In the genomic region with DNA sequence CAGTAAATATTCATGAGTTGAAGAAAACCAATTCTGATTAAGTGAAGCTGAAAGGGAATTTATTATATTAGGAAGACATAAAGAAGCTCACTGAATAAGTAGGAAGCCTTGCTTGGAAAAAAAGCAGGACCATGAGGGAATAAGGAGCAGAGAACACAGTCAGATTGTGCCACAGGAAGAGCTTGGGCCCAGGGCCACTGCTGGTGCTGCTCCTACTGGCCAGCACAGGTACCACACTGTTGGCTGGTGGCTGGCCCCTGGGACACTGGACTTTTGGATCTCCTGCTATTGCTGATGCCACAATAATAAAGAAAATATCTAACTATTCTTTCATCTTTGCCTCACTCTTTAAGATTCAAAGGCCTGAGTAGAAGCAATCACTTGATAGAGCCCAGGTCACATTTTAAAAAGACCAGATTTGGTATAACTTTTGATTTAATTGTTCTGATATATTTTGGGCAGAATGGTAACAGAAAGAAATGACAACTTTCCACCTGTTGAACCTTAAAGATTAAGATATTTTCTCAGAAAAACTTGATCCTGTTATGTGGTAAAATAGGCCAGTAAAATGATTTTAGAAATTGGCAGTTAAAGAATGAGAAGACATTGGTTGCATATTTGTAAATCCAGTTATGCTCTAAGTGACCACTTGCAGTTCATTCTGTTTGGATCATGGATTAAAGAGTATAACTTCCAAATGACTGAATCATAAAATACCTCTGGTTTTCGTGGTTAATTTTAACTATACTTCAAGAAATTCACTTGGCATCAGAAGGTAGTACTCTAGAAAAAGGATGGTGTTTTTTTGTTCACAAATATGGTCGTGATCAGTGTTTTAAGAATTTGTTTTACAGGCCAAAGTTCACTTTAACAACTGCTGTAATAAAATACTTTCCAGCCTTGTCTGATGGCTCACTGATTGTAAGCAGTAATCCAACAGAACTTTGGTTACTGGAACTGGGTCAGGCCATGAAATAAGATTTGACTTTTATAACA, we compare ENCODE assay signal across 9 cellular contexts.
DNase-seq lines count a peak whose midpoint lies in the region; ATAC-seq and TF ChIP-seq lines count a peak whose summit lies in the region.
"Had no signal": no experiment of that assay in that cellular context is flagged by ENCODE, and none has a peak within 500 bp of the region (broad histone marks: within the 10 kb centered on the region; RNA-seq: fewer than 3 reads in every experiment).

No MANE protein-coding gene starts in this region.

- H3K4me1 ChIP-seq in breast epithelium (no peaks in the 10 kb centered on the region), mesenchymal stem cell (ENCODE audit: control insufficient read depth, insufficient read depth, low read depth, low read length) (peaks cover 3% of the 10 kb centered on the region)

- H3K4me1 Mint-ChIP-seq in MCF 10A (ENCODE audit: insufficient read depth, unreplicated experiment): peaks cover 13% of the 10 kb centered on the region
- H3K4me1 Mint-ChIP-seq: activated naive CD8-positive, alpha-beta T cell treated with anti-CD3 and anti-CD28 coated beads, Interleukin-2, amount 10 ng/mL, durations not matched to agents 7 days and 5 days had no signal

- ATAC-seq in HG03565 (IDR thresholded peaks at IDR 0.05; ENCODE audit: unreplicated experiment) (peak; percentile 65), GM18505 (IDR thresholded peaks at IDR 0.05; ENCODE audit: unreplicated experiment) (no peak), HG02970 (IDR thresholded peaks at IDR 0.05; ENCODE audit: low FRiP score, unreplicated experiment) (no peak)

- peak overlapping the region in 1 of 2 experiments; percentile 59 for H2BK12ac ChIP-seq in mesenchymal stem cell (ENCODE audit: low read length in 2 of 2)

- H3K36me3 Mint-ChIP-seq in MCF 10A (ENCODE audit: insufficient read depth, unreplicated experiment): peaks cover 23% of the 10 kb centered on the region

- peak overlapping the region; percentile 35 for H2BK5ac ChIP-seq in mesenchymal stem cell (ENCODE audit: low read depth, low read length, poor library complexity, severe bottlenecking)

- H3K14ac ChIP-seq in mesenchymal stem cell (ENCODE audit: low read length in 2 of 2): no peak overlapping the region

- no peak overlapping the region for H3K23ac ChIP-seq in mesenchymal stem cell (ENCODE audit: low read length in 2 of 2)

- peak overlapping the region in 1 of 2 experiments; percentile 70 for H3K18ac ChIP-seq in mesenchymal stem cell (ENCODE audit: low read depth in 1 of 2, low read length in 2 of 2)

- no peak overlapping the region for H2AFZ ChIP-seq in mesenchymal stem cell (ENCODE audit: low read depth, low read length)

- H3K27ac ChIP-seq in breast epithelium (no peak overlapping the region), mesenchymal stem cell (ENCODE audit: low read length, poor library complexity, severe bottlenecking) (peak overlapping the region; percentile 97)

- H3K27me3 ChIP-seq in breast epithelium (no peaks in the 10 kb centered on the region), mesenchymal stem cell (ENCODE audit: control insufficient read depth in 1 of 2, insufficient read depth in 1 of 2, low read length in 2 of 2) (no peaks in the 10 kb centered on the region)

- H3K79me1 ChIP-seq in mesenchymal stem cell (replicated peaks; ENCODE audit: low read length, poor library complexity, severe bottlenecking): peaks cover 20% of the 10 kb centered on the region

- H3K9me3 Mint-ChIP-seq in MCF 10A (ENCODE audit: unreplicated experiment): no peaks in the 10 kb centered on the region
- H3K9me3 Mint-ChIP-seq: activated naive CD8-positive, alpha-beta T cell treated with anti-CD3 and anti-CD28 coated beads, Interleukin-2, amount 10 ng/mL, durations not matched to agents 7 days and 5 days had no signal

- no peaks in the 10 kb centered on the region for H3K9me3 ChIP-seq in breast epithelium
- no peaks in the 10 kb centered on the region for H3K9me3 ChIP-seq in mesenchymal stem cell (ENCODE audit: control insufficient read depth, low read length)

- no CpG with 5 or more reads among the region's 2 CpGs for WGBS in mesenchymal stem cell
- WGBS in lower leg skin, 2 donors: 56% methylated on average over 2 of the region's 2 CpGs

- H3K27ac Mint-ChIP-seq in MCF 10A (ENCODE audit: low read depth, unreplicated experiment): no peak overlapping the region
- H3K27ac Mint-ChIP-seq: activated naive CD8-positive, alpha-beta T cell treated with anti-CD3 and anti-CD28 coated beads, Interleukin-2, amount 10 ng/mL, durations not matched to agents 7 days and 5 days had no signal

- H4K91ac ChIP-seq in mesenchymal stem cell (ENCODE audit: low read length): no peak overlapping the region

- H3K4me3 Mint-ChIP-seq in MCF 10A (ENCODE audit: unreplicated experiment): no peak overlapping the region
- H3K4me3 Mint-ChIP-seq: activated naive CD8-positive, alpha-beta T cell treated with anti-CD3 and anti-CD28 coated beads, Interleukin-2, amount 10 ng/mL, durations not matched to agents 7 days and 5 days had no signal

- DNase-seq in MCF 10A (ENCODE audit: unreplicated experiment) (peak; percentile 28), breast epithelium (ENCODE audit: low spot score in 2 of 2) (no peak), cardiac fibroblast (ENCODE audit: low read depth in 2 of 2) (peak; percentile 69 to 87), mesenchymal stem cell (peak; percentile 37), lower leg skin (ENCODE audit: low spot score in 2 of 2) (no peak)
- DNase-seq: activated naive CD8-positive, alpha-beta T cell treated with anti-CD3 and anti-CD28 coated beads, Interleukin-2, amount 10 ng/mL, durations not matched to agents 7 days and 5 days had no signal

- H3K27me3 Mint-ChIP-seq in MCF 10A (ENCODE audit: insufficient read depth, unreplicated experiment): no peaks in the 10 kb centered on the region
- H3K27me3 Mint-ChIP-seq: activated naive CD8-positive, alpha-beta T cell treated with anti-CD3 and anti-CD28 coated beads, Interleukin-2, amount 10 ng/mL, durations not matched to agents 7 days and 5 days had no signal

- TF ChIP-seq CTCF in MCF 10A (IDR thresholded peaks at IDR 0.05; ENCODE audit: unreplicated experiment): peak; percentile 49
- TF ChIP-seq CTCF in breast epithelium (IDR thresholded peaks at IDR 0.05): peak in 1 of 3 donors; percentile 39
- peak; percentile 75 for TF ChIP-seq CTCF in cardiac fibroblast (IDR thresholded peaks at IDR 0.05; ENCODE audit: low read depth, low read length)
- TF ChIP-seq CTCF in lower leg skin (IDR thresholded peaks at IDR 0.05): no peak

- no peaks in the 10 kb centered on the region for H3K36me3 ChIP-seq in breast epithelium
- H3K36me3 ChIP-seq in mesenchymal stem cell (ENCODE audit: control insufficient read depth in 1 of 2, insufficient read depth in 2 of 2, low read depth in 1 of 2, low read length in 2 of 2): peaks cover 4 to 31% of the 10 kb centered on the region in 2 experiments

- H3K4me3 ChIP-seq in breast epithelium (no peak overlapping the region), cardiac fibroblast (replicated peaks in 1 of 2; ENCODE audit: low read depth in 2 of 2, low read length in 2 of 2) (no peak overlapping the region), mesenchymal stem cell (ENCODE audit: insufficient read depth in 1 of 2, low read depth in 1 of 2, low read length in 2 of 2) (peak overlapping the region in 1 of 2 experiments; percentile 24), lower leg skin (ENCODE audit: low read depth, poor library complexity, severe bottlenecking) (no peak overlapping the region)

- no TSS peak for BruUV-seq in MCF 10A (replicated peaks; lab: Mats Ljungman, UMichigan)

- CTCF ChIA-PET in MCF 10A (lab: Yijun Ruan, JAX): interaction anchor here (0.6 to 1.5 kb wide), 2 partner anchors 9 to 107 kb away, joined by 3 to 5 read pairs; no protein-coding TSS in a partner anchor

- no peak for TF ChIP-seq POLR2A in breast epithelium (IDR thresholded peaks at IDR 0.05)
- TF ChIP-seq POLR2A in GM18505 (IDR thresholded peaks at IDR 0.05; ENCODE audit: borderline replicate concordance, extremely low read depth, insufficient read depth, insufficient read length): no peak
- no peak for TF ChIP-seq POLR2A in lower leg skin (IDR thresholded peaks at IDR 0.05)

- intact Hi-C loops in MCF 10A (cut with micrococcal nuclease): no loop called here
- intact Hi-C loops in breast epithelium (cut with DNase I; ENCODE audit: low total_unique reads): no loop called here
- intact Hi-C loops in lower leg skin (cut with DNase I; ENCODE audit: low total_unique reads): no loop called here

- H2AK5ac ChIP-seq in mesenchymal stem cell (ENCODE audit: low read length, severe bottlenecking): peak overlapping the region; percentile 95

- H3K4me2 ChIP-seq in mesenchymal stem cell (ENCODE audit: low read length, poor library complexity, severe bottlenecking): no peak overlapping the region

- no peak overlapping the region for H3K4ac ChIP-seq in mesenchymal stem cell (ENCODE audit: low read depth in 1 of 2, low read length in 2 of 2)

- H3K9ac ChIP-seq in mesenchymal stem cell (ENCODE audit: low read length): peak overlapping the region; percentile 77

- no peak overlapping the region for H2BK15ac ChIP-seq in mesenchymal stem cell (ENCODE audit: low read depth, poor library complexity, severe bottlenecking)

- POLR2A ChIA-PET in MCF 10A (lab: Yijun Ruan, JAX): no interaction called here

- H4K8ac ChIP-seq in mesenchymal stem cell (ENCODE audit: low read length): no peak overlapping the region

- H2BK120ac ChIP-seq in mesenchymal stem cell (ENCODE audit: low read depth, low read length): no peak overlapping the region

Comparison
In these comparisons a context has a peak if more than half of its experiments do, and no peak if none do; other contexts are left out.
1. DNase-seq: peak in MCF 10A (single experiment), cardiac fibroblast (2 of 2) and mesenchymal stem cell (single experiment); none in breast epithelium (0 of 2) and lower leg skin (0 of 2).
2. CTCF ChIP-seq: peak in MCF 10A (single experiment) and cardiac fibroblast (single experiment); none in lower leg skin (0 of 3).